1 cellular context compared by ENCODE assay signal in the genomic region with DNA sequence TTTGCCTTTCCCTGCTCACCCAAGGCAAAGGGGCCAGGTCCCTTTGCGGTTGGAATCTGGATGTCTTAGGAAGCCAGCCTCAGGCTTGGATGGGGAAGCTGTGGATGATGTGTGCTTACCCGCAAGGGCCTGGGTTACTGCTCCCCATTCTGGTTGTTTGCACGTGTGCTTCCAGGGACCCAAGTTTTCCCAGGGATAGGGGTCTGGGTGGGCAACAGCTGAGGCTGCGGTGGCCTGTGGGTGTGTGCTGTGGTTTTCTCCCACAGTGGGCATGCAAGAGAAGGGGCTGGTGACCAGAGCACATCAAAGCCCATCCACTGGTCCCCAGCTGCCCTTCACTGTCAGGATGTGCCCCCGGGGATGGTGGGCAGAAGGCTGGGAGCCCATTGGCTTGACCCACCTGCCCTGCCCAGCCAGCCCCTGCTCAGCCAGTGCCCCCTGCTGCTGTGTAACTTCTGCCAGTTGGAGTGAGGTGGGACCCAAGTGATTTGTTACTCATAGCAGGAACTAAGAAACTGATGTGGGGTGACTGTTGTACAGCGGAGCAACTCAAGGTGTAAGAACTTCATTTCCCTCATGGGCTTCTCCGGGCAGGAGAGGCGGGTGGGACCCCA.
TF ChIP-seq lines count a peak whose summit lies in the region.

No MANE protein-coding gene starts in this region.

TF ChIP-seq in K562, 482 proteins besides CTCF, POLR2A, EP300 and RAD21:
- TF ChIP-seq ZNF347 (CRISPR knock-in tag; IDR thresholded peaks at IDR 0.05; ENCODE audit: low read depth) (no peak), CBFB (CRISPR knock-in tag; IDR thresholded peaks at IDR 0.05) (0 out of 2 replicates have a peak, but pooled peaks have one; percentile 20)
